ENCODE assay signal across 1 cellular context in the genomic region with DNA sequence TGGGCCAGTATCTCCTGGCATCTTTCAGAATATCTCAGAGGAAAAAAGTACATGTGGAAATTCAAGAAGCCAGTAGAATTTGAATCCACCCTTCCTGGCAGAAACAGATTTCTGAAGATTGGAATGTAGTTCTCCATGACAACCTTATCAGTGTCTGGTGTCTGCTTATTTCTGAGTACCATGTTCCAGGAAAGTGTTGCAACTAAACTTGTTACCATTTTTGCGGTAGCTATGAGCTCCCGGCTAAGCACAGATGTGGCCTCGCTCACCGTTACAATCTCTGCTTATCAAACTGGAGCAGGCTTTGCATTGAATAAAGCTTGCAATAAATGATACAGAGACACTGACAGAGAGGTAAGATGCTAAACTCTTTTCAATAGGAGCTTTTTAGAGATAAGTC.
TF ChIP-seq lines count a peak whose summit lies in the region.

No MANE protein-coding gene starts in this region.

TF ChIP-seq in GM23338, 12 proteins besides CTCF, POLR2A, EP300 and RAD21 (continued from another document):
- TF ChIP-seq, protein P1, sequence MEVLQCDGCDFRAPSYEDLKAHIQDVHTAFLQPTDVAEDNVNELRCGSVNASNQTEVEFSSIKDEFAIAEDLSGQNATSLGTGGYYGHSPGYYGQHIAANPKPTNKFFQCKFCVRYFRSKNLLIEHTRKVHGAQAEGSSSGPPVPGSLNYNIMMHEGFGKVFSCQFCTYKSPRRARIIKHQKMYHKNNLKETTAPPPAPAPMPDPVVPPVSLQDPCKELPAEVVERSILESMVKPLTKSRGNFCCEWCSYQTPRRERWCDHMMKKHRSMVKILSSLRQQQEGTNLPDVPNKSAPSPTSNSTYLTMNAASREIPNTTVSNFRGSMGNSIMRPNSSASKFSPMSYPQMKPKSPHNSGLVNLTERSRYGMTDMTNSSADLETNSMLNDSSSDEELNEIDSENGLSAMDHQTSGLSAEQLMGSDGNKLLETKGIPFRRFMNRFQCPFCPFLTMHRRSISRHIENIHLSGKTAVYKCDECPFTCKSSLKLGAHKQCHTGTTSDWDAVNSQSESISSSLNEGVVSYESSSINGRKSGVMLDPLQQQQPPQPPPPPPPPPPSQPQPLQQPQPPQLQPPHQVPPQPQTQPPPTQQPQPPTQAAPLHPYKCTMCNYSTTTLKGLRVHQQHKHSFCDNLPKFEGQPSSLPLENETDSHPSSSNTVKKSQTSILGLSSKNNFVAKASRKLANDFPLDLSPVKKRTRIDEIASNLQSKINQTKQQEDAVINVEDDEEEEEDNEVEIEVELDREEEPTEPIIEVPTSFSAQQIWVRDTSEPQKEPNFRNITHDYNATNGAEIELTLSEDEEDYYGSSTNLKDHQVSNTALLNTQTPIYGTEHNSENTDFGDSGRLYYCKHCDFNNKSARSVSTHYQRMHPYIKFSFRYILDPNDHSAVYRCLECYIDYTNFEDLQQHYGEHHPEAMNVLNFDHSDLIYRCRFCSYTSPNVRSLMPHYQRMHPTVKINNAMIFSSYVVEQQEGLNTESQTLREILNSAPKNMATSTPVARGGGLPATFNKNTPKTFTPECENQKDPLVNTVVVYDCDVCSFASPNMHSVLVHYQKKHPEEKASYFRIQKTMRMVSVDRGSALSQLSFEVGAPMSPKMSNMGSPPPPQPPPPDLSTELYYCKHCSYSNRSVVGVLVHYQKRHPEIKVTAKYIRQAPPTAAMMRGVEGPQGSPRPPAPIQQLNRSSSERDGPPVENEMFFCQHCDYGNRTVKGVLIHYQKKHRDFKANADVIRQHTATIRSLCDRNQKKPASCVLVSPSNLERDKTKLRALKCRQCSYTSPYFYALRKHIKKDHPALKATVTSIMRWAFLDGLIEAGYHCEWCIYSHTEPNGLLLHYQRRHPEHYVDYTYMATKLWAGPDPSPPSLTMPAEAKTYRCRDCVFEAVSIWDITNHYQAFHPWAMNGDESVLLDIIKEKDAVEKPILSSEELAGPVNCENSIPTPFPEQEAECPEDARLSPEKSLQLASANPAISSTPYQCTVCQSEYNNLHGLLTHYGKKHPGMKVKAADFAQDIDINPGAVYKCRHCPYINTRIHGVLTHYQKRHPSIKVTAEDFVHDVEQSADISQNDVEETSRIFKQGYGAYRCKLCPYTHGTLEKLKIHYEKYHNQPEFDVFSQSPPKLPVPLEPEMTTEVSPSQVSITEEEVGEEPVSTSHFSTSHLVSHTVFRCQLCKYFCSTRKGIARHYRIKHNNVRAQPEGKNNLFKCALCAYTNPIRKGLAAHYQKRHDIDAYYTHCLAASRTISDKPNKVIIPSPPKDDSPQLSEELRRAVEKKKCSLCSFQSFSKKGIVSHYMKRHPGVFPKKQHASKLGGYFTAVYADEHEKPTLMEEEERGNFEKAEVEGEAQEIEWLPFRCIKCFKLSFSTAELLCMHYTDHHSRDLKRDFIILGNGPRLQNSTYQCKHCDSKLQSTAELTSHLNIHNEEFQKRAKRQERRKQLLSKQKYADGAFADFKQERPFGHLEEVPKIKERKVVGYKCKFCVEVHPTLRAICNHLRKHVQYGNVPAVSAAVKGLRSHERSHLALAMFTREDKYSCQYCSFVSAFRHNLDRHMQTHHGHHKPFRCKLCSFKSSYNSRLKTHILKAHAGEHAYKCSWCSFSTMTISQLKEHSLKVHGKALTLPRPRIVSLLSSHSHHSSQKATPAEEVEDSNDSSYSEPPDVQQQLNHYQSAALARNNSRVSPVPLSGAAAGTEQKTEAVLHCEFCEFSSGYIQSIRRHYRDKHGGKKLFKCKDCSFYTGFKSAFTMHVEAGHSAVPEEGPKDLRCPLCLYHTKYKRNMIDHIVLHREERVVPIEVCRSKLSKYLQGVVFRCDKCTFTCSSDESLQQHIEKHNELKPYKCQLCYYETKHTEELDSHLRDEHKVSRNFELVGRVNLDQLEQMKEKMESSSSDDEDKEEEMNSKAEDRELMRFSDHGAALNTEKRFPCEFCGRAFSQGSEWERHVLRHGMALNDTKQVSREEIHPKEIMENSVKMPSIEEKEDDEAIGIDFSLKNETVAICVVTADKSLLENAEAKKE (CRISPR knock-in tag; IDR thresholded peaks at IDR 0.05), result no peak
- TF ChIP-seq, protein P2, sequence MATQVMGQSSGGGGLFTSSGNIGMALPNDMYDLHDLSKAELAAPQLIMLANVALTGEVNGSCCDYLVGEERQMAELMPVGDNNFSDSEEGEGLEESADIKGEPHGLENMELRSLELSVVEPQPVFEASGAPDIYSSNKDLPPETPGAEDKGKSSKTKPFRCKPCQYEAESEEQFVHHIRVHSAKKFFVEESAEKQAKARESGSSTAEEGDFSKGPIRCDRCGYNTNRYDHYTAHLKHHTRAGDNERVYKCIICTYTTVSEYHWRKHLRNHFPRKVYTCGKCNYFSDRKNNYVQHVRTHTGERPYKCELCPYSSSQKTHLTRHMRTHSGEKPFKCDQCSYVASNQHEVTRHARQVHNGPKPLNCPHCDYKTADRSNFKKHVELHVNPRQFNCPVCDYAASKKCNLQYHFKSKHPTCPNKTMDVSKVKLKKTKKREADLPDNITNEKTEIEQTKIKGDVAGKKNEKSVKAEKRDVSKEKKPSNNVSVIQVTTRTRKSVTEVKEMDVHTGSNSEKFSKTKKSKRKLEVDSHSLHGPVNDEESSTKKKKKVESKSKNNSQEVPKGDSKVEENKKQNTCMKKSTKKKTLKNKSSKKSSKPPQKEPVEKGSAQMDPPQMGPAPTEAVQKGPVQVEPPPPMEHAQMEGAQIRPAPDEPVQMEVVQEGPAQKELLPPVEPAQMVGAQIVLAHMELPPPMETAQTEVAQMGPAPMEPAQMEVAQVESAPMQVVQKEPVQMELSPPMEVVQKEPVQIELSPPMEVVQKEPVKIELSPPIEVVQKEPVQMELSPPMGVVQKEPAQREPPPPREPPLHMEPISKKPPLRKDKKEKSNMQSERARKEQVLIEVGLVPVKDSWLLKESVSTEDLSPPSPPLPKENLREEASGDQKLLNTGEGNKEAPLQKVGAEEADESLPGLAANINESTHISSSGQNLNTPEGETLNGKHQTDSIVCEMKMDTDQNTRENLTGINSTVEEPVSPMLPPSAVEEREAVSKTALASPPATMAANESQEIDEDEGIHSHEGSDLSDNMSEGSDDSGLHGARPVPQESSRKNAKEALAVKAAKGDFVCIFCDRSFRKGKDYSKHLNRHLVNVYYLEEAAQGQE (IDR thresholded peaks at IDR 0.05; ENCODE audit: unreplicated experiment), result no peak
- TF ChIP-seq, protein P3, sequence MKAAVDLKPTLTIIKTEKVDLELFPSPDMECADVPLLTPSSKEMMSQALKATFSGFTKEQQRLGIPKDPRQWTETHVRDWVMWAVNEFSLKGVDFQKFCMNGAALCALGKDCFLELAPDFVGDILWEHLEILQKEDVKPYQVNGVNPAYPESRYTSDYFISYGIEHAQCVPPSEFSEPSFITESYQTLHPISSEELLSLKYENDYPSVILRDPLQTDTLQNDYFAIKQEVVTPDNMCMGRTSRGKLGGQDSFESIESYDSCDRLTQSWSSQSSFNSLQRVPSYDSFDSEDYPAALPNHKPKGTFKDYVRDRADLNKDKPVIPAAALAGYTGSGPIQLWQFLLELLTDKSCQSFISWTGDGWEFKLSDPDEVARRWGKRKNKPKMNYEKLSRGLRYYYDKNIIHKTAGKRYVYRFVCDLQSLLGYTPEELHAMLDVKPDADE (IDR thresholded peaks at IDR 0.05), result no peak
- TF ChIP-seq NANOG (IDR thresholded peaks at IDR 0.05; ENCODE audit: borderline replicate concordance) (no peak), EZH2 (IDR thresholded peaks at IDR 0.05; ENCODE audit: low read depth, unreplicated experiment) (no peak), JUNB (IDR thresholded peaks at IDR 0.05; ENCODE audit: unreplicated experiment) (no peak), ZNF114 (CRISPR knock-in tag; IDR thresholded peaks at IDR 0.05) (no peak), POLR2AphosphoS5 (IDR thresholded peaks at IDR 0.05; ENCODE audit: low read depth) (no peak)
